Comparison of ENCODE assay signal across 1 cellular context in genomic region chr14:81406863-81407262, GRCh38.
TF ChIP-seq lines count a peak whose summit lies in the region.

No MANE protein-coding gene starts in this region.

TF ChIP-seq in H1, 55 proteins besides CTCF, POLR2A, EP300 and RAD21:
- TF ChIP-seq CTBP2 (IDR thresholded peaks at IDR 0.05; ENCODE audit: borderline replicate concordance, insufficient read depth, insufficient read length, low read length) (no peak), CHD2 (IDR thresholded peaks at IDR 0.05; ENCODE audit: low read length) (no peak), YY1 (IDR thresholded peaks at IDR 0.05; ENCODE audit: low read depth, low read length) (no peak), NANOG (IDR thresholded peaks at IDR 0.05; ENCODE audit: insufficient read depth, low read depth, low read length, poor library complexity, severe bottlenecking) (no peak), CHD1 (IDR thresholded peaks at IDR 0.05; ENCODE audit: low read depth, low read length) (no peak), TBP (IDR thresholded peaks at IDR 0.05; ENCODE audit: low read depth, low read length) (no peak), CREB1 (IDR thresholded peaks at IDR 0.05) (no peak), EGR1 (IDR thresholded peaks at IDR 0.05; ENCODE audit: borderline replicate concordance, low read depth, low read length) (no peak), SIRT6 (IDR thresholded peaks at IDR 0.05; ENCODE audit: low read length) (no peak), POU5F1 (IDR thresholded peaks at IDR 0.05; ENCODE audit: low read depth, low read length) (no peak), TCF12 (IDR thresholded peaks at IDR 0.05; ENCODE audit: low read depth, low read length) (no peak), SP1 (IDR thresholded peaks at IDR 0.05; ENCODE audit: low read depth, low read length) (no peak)
